Comparison of ENCODE assay signal across 8 cellular contexts in the genomic region with DNA sequence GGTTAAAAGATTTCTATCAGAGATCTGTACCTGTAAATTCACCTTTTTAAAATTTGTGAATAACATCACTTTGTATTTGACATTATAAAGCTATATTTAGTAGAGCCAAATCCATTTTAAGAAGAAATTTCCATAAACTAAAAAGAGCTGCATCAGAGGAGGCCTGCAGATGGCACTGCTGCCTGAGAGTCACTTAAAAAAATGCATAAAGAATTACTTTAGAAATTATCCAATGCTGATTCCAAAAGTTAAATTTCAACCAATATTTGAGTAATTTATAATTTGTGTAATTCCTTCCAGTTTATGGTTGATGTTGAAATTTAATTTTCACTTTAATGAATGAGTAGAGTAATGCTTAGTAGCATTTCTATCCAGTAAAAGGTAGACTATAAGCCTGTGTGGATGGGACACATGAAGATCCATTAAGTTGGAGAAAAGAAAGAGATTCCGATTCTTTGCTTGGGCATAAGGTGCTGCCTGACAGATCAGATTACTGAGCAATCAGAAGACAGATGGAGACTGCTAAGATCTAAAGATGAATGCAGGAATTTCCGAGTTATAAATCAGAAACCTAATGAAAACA. TPM values are rescaled to one million over a fixed set of nuclear protein-coding genes. Genes with fewer than 3 reads are reported as not detected.
A peak's percentile ranks its signal among the peaks of the same experiment; 100 is the strongest.
DNase-seq lines count a peak whose midpoint lies in the region; ATAC-seq and TF ChIP-seq lines count a peak whose summit lies in the region.

No MANE protein-coding gene starts in this region.

- no peak overlapping the region for H3K4me3 Mint-ChIP-seq in activated CD8-positive, alpha-beta T cell treated with anti-CD3 and anti-CD28 coated beads for 36 hours
- no peak overlapping the region for H3K4me3 Mint-ChIP-seq in activated CD8-positive, alpha-beta T cell treated with anti-CD3 and anti-CD28 coated beads, Interleukin-2, amount 10 ng/mL, durations not matched to agents 7 days and 5 days
- H3K4me3 Mint-ChIP-seq in type B pancreatic cell = no peak overlapping the region

- CTCF ChIA-PET in activated CD8-positive, alpha-beta T cell treated with anti-CD3 and anti-CD28 coated beads for 36 hours (lab: Charles Lee) = interaction anchor here (1.2 kb wide), 1 partner anchor 350 kb away, joined by 3 read pairs; no protein-coding TSS in a partner anchor
- CTCF ChIA-PET in activated CD8-positive, alpha-beta T cell treated with anti-CD3 and anti-CD28 coated beads, Interleukin-2, amount 10 ng/mL, durations not matched to agents 7 days and 5 days (lab: Charles Lee) = interaction anchor here (0.7 to 1.2 kb wide), 2 partner anchors 9 to 25 kb away, joined by 3 read pairs; no protein-coding TSS in a partner anchor

- peak; percentile 6 for DNase-seq in activated CD8-positive, alpha-beta T cell treated with anti-CD3 and anti-CD28 coated beads for 36 hours
- DNase-seq in activated CD8-positive, alpha-beta T cell treated with anti-CD3 and anti-CD28 coated beads, Interleukin-2, amount 10 ng/mL, durations not matched to agents 7 days and 5 days = no peak
- DNase-seq in RPMI7951 (ENCODE audit: low read depth) (peak; percentile 10), fibroblast of villous mesenchyme (ENCODE audit: low read depth) (peak; percentile 34), type B pancreatic cell (ENCODE audit: extremely low spot score, unreplicated experiment) (no peak), hepatic stellate cell (ENCODE audit: low spot score) (no peak), NCI-H187 (lab: John Stamatoyannopoulos, UW) (no peak)

- no peak overlapping the region for H3K4me3 ChIP-seq in fibroblast of villous mesenchyme (ENCODE audit: low read depth, low read length)

- no peak for TF ChIP-seq CTCF in activated CD8-positive, alpha-beta T cell treated with anti-CD3 and anti-CD28 coated beads for 36 hours (IDR thresholded peaks at IDR 0.05)
- peak; percentile 74 for TF ChIP-seq CTCF in fibroblast of villous mesenchyme (IDR thresholded peaks at IDR 0.05; ENCODE audit: insufficient read depth, low read depth, low read length)
- TF ChIP-seq CTCF in type B pancreatic cell (conservative IDR thresholded peaks at IDR 0.05) = peak; percentile 81

- POLR2A ChIA-PET in activated CD8-positive, alpha-beta T cell treated with anti-CD3 and anti-CD28 coated beads for 36 hours (lab: Charles Lee) = no interaction called here
- POLR2A ChIA-PET in activated CD8-positive, alpha-beta T cell treated with anti-CD3 and anti-CD28 coated beads, Interleukin-2, amount 10 ng/mL, durations not matched to agents 7 days and 5 days (lab: Charles Lee) = interaction anchor here (0.6 kb wide), 1 partner anchor 489 kb away, joined by 3 read pairs; no protein-coding TSS in a partner anchor

- H3K36me3 Mint-ChIP-seq in activated CD8-positive, alpha-beta T cell treated with anti-CD3 and anti-CD28 coated beads for 36 hours (ENCODE audit: low read depth) = no peaks in the 10 kb centered on the region
- peaks cover 7% of the 10 kb centered on the region for H3K36me3 Mint-ChIP-seq in activated CD8-positive, alpha-beta T cell treated with anti-CD3 and anti-CD28 coated beads, Interleukin-2, amount 10 ng/mL, durations not matched to agents 7 days and 5 days (ENCODE audit: low read depth)
- H3K36me3 Mint-ChIP-seq in type B pancreatic cell = peaks cover 3% of the 10 kb centered on the region

- intact Hi-C loops in activated CD8-positive, alpha-beta T cell treated with anti-CD3 and anti-CD28 coated beads for 36 hours (cut with micrococcal nuclease) = no loop called here

- peaks cover 4% of the 10 kb centered on the region for H3K27me3 Mint-ChIP-seq in activated CD8-positive, alpha-beta T cell treated with anti-CD3 and anti-CD28 coated beads for 36 hours
- no peaks in the 10 kb centered on the region for H3K27me3 Mint-ChIP-seq in activated CD8-positive, alpha-beta T cell treated with anti-CD3 and anti-CD28 coated beads, Interleukin-2, amount 10 ng/mL, durations not matched to agents 7 days and 5 days (ENCODE audit: low read depth)
- no peaks in the 10 kb centered on the region for H3K27me3 Mint-ChIP-seq in type B pancreatic cell

- H3K9me3 Mint-ChIP-seq in activated CD8-positive, alpha-beta T cell treated with anti-CD3 and anti-CD28 coated beads for 36 hours = no peaks in the 10 kb centered on the region
- H3K9me3 Mint-ChIP-seq in activated CD8-positive, alpha-beta T cell treated with anti-CD3 and anti-CD28 coated beads, Interleukin-2, amount 10 ng/mL, durations not matched to agents 7 days and 5 days (ENCODE audit: insufficient read depth) = no peaks in the 10 kb centered on the region
- no peaks in the 10 kb centered on the region for H3K9me3 Mint-ChIP-seq in type B pancreatic cell

- no peak overlapping the region for H3K27ac Mint-ChIP-seq in activated CD8-positive, alpha-beta T cell treated with anti-CD3 and anti-CD28 coated beads for 36 hours
- H3K27ac Mint-ChIP-seq in activated CD8-positive, alpha-beta T cell treated with anti-CD3 and anti-CD28 coated beads, Interleukin-2, amount 10 ng/mL, durations not matched to agents 7 days and 5 days = no peak overlapping the region
- H3K27ac Mint-ChIP-seq in type B pancreatic cell = no peak overlapping the region

- no peaks in the 10 kb centered on the region for H3K4me1 Mint-ChIP-seq in activated CD8-positive, alpha-beta T cell treated with anti-CD3 and anti-CD28 coated beads for 36 hours (ENCODE audit: low read depth)
- no peaks in the 10 kb centered on the region for H3K4me1 Mint-ChIP-seq in activated CD8-positive, alpha-beta T cell treated with anti-CD3 and anti-CD28 coated beads, Interleukin-2, amount 10 ng/mL, durations not matched to agents 7 days and 5 days (ENCODE audit: low read depth)
- no peaks in the 10 kb centered on the region for H3K4me1 Mint-ChIP-seq in type B pancreatic cell (ENCODE audit: unreplicated experiment)

- no peak for ATAC-seq in activated CD8-positive, alpha-beta T cell treated with anti-CD3 and anti-CD28 coated beads for 36 hours
- no peak for ATAC-seq in activated CD8-positive, alpha-beta T cell treated with anti-CD3 and anti-CD28 coated beads, Interleukin-2, amount 10 ng/mL, durations not matched to agents 7 days and 5 days
- ATAC-seq in HG02642 (IDR thresholded peaks at IDR 0.05; ENCODE audit: poor library complexity, unreplicated experiment) = no peak

RNA-seq across cellular contexts. Expression of gene RPE65, which starts 20.7 kb away (rescaled TPM):
- total RNA-seq in activated CD8-positive, alpha-beta T cell treated with anti-CD3 and anti-CD28 coated beads for 36 hours = not detected
- total RNA-seq in activated CD8-positive, alpha-beta T cell treated with anti-CD3 and anti-CD28 coated beads, Interleukin-2, amount 10 ng/mL, durations not matched to agents 7 days and 5 days = not detected
- total RNA-seq in RPMI7951 (2014; rRNA removed; shearing (Covaris generic)) = not detected in 2 replicates
- total RNA-seq in fibroblast of villous mesenchyme (not detected in 2 replicates), type B pancreatic cell (ENCODE audit: low replicate concordance) (0.14 TPM in 1 of 2 replicates, not detected in the other)

RNA-seq across cellular contexts. Expression of gene DEPDC1, which starts 26.4 kb away (rescaled TPM):
- total RNA-seq in activated CD8-positive, alpha-beta T cell treated with anti-CD3 and anti-CD28 coated beads for 36 hours = 10 to 100 TPM; 15.7 to 16.0 TPM
- total RNA-seq in activated CD8-positive, alpha-beta T cell treated with anti-CD3 and anti-CD28 coated beads, Interleukin-2, amount 10 ng/mL, durations not matched to agents 7 days and 5 days = 10 to 100 TPM; 25.3 to 28.7 TPM
- total RNA-seq in RPMI7951 (2014; rRNA removed; shearing (Covaris generic)) = 82.5 and 117 TPM in 2 replicates
- total RNA-seq in fibroblast of villous mesenchyme (12.6 and 30.2 TPM in 2 replicates), type B pancreatic cell (ENCODE audit: low replicate concordance) (9.7 and 25.7 TPM in 2 replicates)

Comparison
In these comparisons a context has a peak if more than half of its experiments do, and no peak if none do; other contexts are left out.
1. DNase-seq: peak in activated CD8-positive, alpha-beta T cell treated with anti-CD3 and anti-CD28 coated beads for 36 hours (single experiment), RPMI7951 (single experiment) and fibroblast of villous mesenchyme (single experiment); none in activated CD8-positive, alpha-beta T cell treated with anti-CD3 and anti-CD28 coated beads, Interleukin-2, amount 10 ng/mL, durations not matched to agents 7 days and 5 days (single experiment), type B pancreatic cell (single experiment), hepatic stellate cell (single experiment) and NCI-H187 (0 of 2).